8 cellular contexts compared by ENCODE assay signal in the genomic region with DNA sequence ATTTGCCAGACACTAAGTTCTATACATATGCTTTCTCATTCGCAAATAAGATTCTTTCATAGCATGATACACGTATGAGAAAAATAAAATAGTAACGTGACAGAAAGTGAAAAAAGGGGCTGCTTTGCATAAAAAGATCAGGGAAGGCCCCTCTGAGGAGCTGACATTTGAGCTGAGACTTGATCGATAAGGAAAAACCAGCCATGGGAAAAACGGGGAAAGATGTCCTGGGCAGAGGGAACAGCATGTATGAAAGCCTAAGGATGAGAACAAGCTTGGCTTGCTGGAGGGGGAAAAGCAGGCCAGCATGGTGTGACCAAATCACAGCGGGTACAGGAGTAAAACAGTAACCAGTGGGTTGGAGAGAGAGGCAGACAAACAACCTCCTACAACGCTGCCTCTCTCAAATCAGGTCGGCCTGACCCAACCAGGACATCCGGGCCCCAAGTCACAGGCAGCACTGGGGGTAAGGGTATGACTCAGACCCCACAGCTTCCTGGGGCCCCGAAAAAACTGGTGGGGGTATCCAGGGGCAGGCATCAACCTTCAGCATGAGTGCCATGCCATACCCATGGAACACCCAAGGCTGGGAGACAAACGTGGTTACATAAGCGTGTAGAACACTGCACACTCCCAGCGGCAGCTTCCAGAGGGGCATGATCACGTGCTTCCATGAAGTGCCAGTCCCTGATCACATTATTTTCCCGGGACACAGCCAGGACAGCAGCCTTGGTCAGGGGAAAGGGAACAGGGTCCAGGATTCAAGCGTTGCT. TPM values are rescaled to one million over a fixed set of nuclear protein-coding genes. Genes with fewer than 3 reads are reported as not detected.
A peak's percentile ranks its signal among the peaks of the same experiment; 100 is the strongest.
DNase-seq lines count a peak whose midpoint lies in the region; ATAC-seq lines count a peak whose summit lies in the region.

No MANE protein-coding gene starts in this region.

- DNase-seq in activated CD4-positive, alpha-beta T cell treated with anti-CD3 and anti-CD28 coated beads, Interleukin-2, amount 50 U/mL, for 24 hours (ENCODE audit: low read depth in 1 of 2, low spot score in 1 of 2) = peak; percentile 53 to 69
- DNase-seq in glomerular visceral epithelial cell (ENCODE audit: extremely low spot score) (peak; percentile 92), iPS-NIHi7 (ENCODE audit: extremely low spot score) (no peak), HPDE6-E6E7 (ENCODE audit: extremely low spot score) (no peak), ureter (ENCODE audit: low spot score) (no peak)
- peak; percentile 58 for DNase-seq in stimulated activated CD8-positive, alpha-beta memory T cell treated with anti-CD3 and anti-CD28 coated beads, Interleukin-12 subunit alpha, Interleukin-12 subunit beta, amount 100 ng/mL, for 24 hours (ENCODE audit: extremely low read depth)

- peak; percentile 38 for ATAC-seq in GM19025 (IDR thresholded peaks at IDR 0.05; ENCODE audit: low read depth, unreplicated experiment)
- ATAC-seq in HG03097 (IDR thresholded peaks at IDR 0.05; ENCODE audit: low FRiP score, unreplicated experiment) = peak; percentile 38

RNA-seq across cellular contexts. Expression of gene TNIP1, which starts 2.2 kb away (rescaled TPM):
- 75.4 TPM for total RNA-seq in ureter

RNA-seq across cellular contexts. Expression of gene GPX3, which starts 58.3 kb away (rescaled TPM):
- 160 TPM for total RNA-seq in ureter

Comparison
In these comparisons a context has a peak if more than half of its experiments do, and no peak if none do; other contexts are left out.
1. DNase-seq: peak in activated CD4-positive, alpha-beta T cell treated with anti-CD3 and anti-CD28 coated beads, Interleukin-2, amount 50 U/mL, for 24 hours (2 of 2), glomerular visceral epithelial cell (single experiment) and stimulated activated CD8-positive, alpha-beta memory T cell treated with anti-CD3 and anti-CD28 coated beads, Interleukin-12 subunit alpha, Interleukin-12 subunit beta, amount 100 ng/mL, for 24 hours (single experiment); none in iPS-NIHi7 (single experiment), HPDE6-E6E7 (single experiment) and ureter (single experiment).